In the genomic region with DNA sequence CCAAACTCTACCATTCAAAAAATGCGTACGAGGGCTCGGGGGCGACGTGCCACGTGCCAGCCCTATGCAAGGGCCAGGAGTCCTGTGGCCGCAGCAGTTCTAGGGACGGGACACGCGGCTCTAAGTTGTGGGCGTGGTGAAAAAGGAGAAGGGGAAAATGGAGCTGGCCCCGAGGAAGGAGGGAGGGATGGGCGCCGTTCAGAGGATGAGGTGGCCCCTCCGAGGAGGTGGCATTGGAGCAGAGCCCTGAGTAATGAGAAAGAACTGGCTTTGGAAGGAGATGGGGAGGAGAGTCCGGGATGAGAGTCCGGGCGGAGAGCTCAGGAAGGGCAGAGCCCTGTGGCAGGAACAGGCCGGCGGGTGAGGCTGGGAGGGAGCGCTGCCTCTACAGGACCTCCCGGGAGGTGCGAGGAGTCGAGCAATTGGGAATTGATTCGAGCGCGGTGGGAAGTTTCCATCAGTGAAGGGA, we compare ENCODE assay signal across 8 cellular contexts. TPM values are rescaled to one million over a fixed set of nuclear protein-coding genes. Genes with fewer than 3 reads are reported as not detected.
DNase-seq lines count a peak whose midpoint lies in the region; ATAC-seq and TF ChIP-seq lines count a peak whose summit lies in the region.

No MANE protein-coding gene starts in this region.

- no peaks in the 10 kb centered on the region for H3K36me3 ChIP-seq in prostate gland

- peaks cover 21% of the 10 kb centered on the region for H3K4me1 Mint-ChIP-seq in progenitor cell of endocrine pancreas (ENCODE audit: low read depth)

- H3K4me1 ChIP-seq in foreskin keratinocyte: no peaks in the 10 kb centered on the region
- no peaks in the 10 kb centered on the region for H3K4me1 ChIP-seq in prostate gland (replicated peaks)

- TF ChIP-seq POLR2A in prostate gland (IDR thresholded peaks at IDR 0.05): no peak

- H3K4me3 Mint-ChIP-seq in progenitor cell of endocrine pancreas (ENCODE audit: low read depth): peak overlapping the region; percentile 28

- no peak overlapping the region for H3K27ac Mint-ChIP-seq in progenitor cell of endocrine pancreas

- no peak overlapping the region for H3K27ac ChIP-seq in RWPE1
- H3K27ac ChIP-seq in foreskin keratinocyte: no peak overlapping the region
- no peak overlapping the region for H3K27ac ChIP-seq in prostate gland

- 12% methylated on average over 27 of the region's 27 CpGs for WGBS in prostate gland

- no peaks in the 10 kb centered on the region for H3K9me3 ChIP-seq in prostate gland

- H3K36me3 Mint-ChIP-seq in progenitor cell of endocrine pancreas (ENCODE audit: insufficient read depth): peaks cover 4% of the 10 kb centered on the region

- peak; percentile 70 for DNase-seq in EL
- DNase-seq in RWPE1 (ENCODE audit: low spot score): no peak
- no peak for DNase-seq in foreskin keratinocyte
- DNase-seq in progenitor cell of endocrine pancreas (ENCODE audit: low spot score, unreplicated experiment): no peak
- no peak for DNase-seq in posterior vena cava (ENCODE audit: low spot score)
- no peak for DNase-seq in COR-L47 (lab: John Stamatoyannopoulos, UW)
- no peak for DNase-seq in prostate gland (ENCODE audit: low spot score)
- DNase-seq in stimulated activated CD4-positive, alpha-beta T cell treated with anti-CD3 and anti-CD28 coated beads, Interleukin-15, amount 100 ng/mL, for 24 hours: no peak

- H3K27me3 ChIP-seq in foreskin keratinocyte: peaks cover 41% of the 10 kb centered on the region
- no peaks in the 10 kb centered on the region for H3K27me3 ChIP-seq in prostate gland (replicated peaks; ENCODE audit: insufficient read depth)

- ATAC-seq in foreskin keratinocyte: peak; percentile 37

- POLR2A ChIA-PET in RWPE1 (lab: Yijun Ruan, JAX; ENCODE audit: low non-redundant PET): no interaction called here

- no peak overlapping the region for H3K4me3 ChIP-seq in prostate gland

- TF ChIP-seq CTCF in RWPE1 (conservative IDR thresholded peaks at IDR 0.05; ENCODE audit: low read depth) (peak; percentile 27), foreskin keratinocyte (conservative IDR thresholded peaks at IDR 0.05) (no peak), progenitor cell of endocrine pancreas (IDR thresholded peaks at IDR 0.05; ENCODE audit: unreplicated experiment) (no peak), prostate gland (IDR thresholded peaks at IDR 0.05) (no peak)

- peaks cover 38% of the 10 kb centered on the region for H3K27me3 Mint-ChIP-seq in progenitor cell of endocrine pancreas

- intact Hi-C loops in posterior vena cava (cut with DNase I) (no loop called here), prostate gland (cut with DNase I) (no loop called here)

- no peaks in the 10 kb centered on the region for H3K9me3 Mint-ChIP-seq in progenitor cell of endocrine pancreas (ENCODE audit: low read depth)

- CTCF ChIA-PET in RWPE1 (lab: Yijun Ruan, JAX): interaction anchor here (0.6 to 1.1 kb wide), 6 partner anchors 68 to 155 kb away, joined by 3 to 6 read pairs (median 4); no protein-coding TSS in a partner anchor

RNA-seq across cellular contexts. Expression of gene OTUB1, which starts 21.0 kb away (rescaled TPM):
- total RNA-seq in foreskin keratinocyte: 84.2 and 95.6 TPM in 2 replicates
- 183 and 187 TPM in 2 replicates for polyA plus RNA-seq in foreskin keratinocyte
- total RNA-seq in progenitor cell of endocrine pancreas: 122 and 124 TPM in 2 replicates
- total RNA-seq in posterior vena cava: 10 to 100 TPM; 37.7 to 41.3 TPM
- 100 to 1,000 TPM in 1 of 2 donors, 10 to 100 TPM in 1; 79.6 to 118 TPM for total RNA-seq in prostate gland

RNA-seq across cellular contexts. Expression of gene FLRT1, which starts 28.5 kb away (rescaled TPM):
- total RNA-seq in foreskin keratinocyte: not detected in 2 replicates
- not detected in 2 replicates for polyA plus RNA-seq in foreskin keratinocyte
- total RNA-seq in progenitor cell of endocrine pancreas: 0.17 and 0.24 TPM in 2 replicates
- total RNA-seq in posterior vena cava: under 1 TPM; 0.14 to 0.29 TPM
- total RNA-seq in prostate gland: under 1 TPM; 0.36 to 0.57 TPM

RNA-seq across cellular contexts. Expression of gene COX8A, which starts 32.8 kb away (rescaled TPM):
- total RNA-seq in foreskin keratinocyte (648 and 658 TPM in 2 replicates), progenitor cell of endocrine pancreas (205 and 221 TPM in 2 replicates), posterior vena cava (100 to 1,000 TPM; 161 to 203 TPM), prostate gland (1,000 to 10,000 TPM in 1 of 2 donors, 100 to 1,000 TPM in 1; 597 to 1,196 TPM)
- 995 and 998 TPM in 2 replicates for polyA plus RNA-seq in foreskin keratinocyte
